Comparison of ENCODE assay signal across 14 cellular contexts in genomic region chr1:9726905-9727595, GRCh38.
A peak's percentile ranks its signal among the peaks of the same experiment; 100 is the strongest.
DNase-seq lines count a peak whose midpoint lies in the region; ATAC-seq, FAIRE-seq and TF ChIP-seq lines count a peak whose summit lies in the region.
"Had no signal": no experiment of that assay in that cellular context is flagged by ENCODE, and none has a peak within 500 bp of the region (broad histone marks: within the 10 kb centered on the region; RNA-seq: fewer than 3 reads in every experiment).

No MANE protein-coding gene starts in this region.

- H4K5ac ChIP-seq in H1 (ENCODE audit: insufficient read length, low read depth, low read length): no peak overlapping the region

- H4K91ac ChIP-seq in H1 (replicated peaks; ENCODE audit: insufficient read length, low read length): no peak overlapping the region

- H3K4me1 ChIP-seq in H1 (replicated peaks in 1 of 4; ENCODE audit: control insufficient read depth in 3 of 4, insufficient read depth in 4 of 4, low read length in 3 of 4) (peaks cover 0 to 3% (median 0%) of the 10 kb centered on the region in 4 experiments; a peak in 2 of 7 replicates), MM.1S (ENCODE audit: low read length) (no peaks in the 10 kb centered on the region)
- H3K4me1 ChIP-seq: left ventricle myocardium inferior had no signal

- TF ChIP-seq CTCF in RWPE1 (conservative IDR thresholded peaks at IDR 0.05; ENCODE audit: low read depth) (no peak), H1 (IDR thresholded peaks at IDR 0.05; ENCODE audit: control extremely low read depth in 1 of 3, insufficient read depth in 1 of 3, low read depth in 1 of 3, low read length in 3 of 3) (no peak), MM.1S (IDR thresholded peaks at IDR 0.05; ENCODE audit: low read length) (no peak)

- H3K27me3 ChIP-seq in H1 (replicated peaks in 1 of 4; ENCODE audit: control insufficient read depth in 3 of 4, extremely low read depth in 1 of 4, insufficient read depth in 3 of 4, low read length in 3 of 4): no peaks in the 10 kb centered on the region
- H3K27me3 ChIP-seq in MM.1S (replicated peaks; ENCODE audit: insufficient read depth, low read length): no peaks in the 10 kb centered on the region

- peaks cover 81% of the 10 kb centered on the region for H3K36me3 Mint-ChIP-seq in stimulated activated naive CD8-positive, alpha-beta T cell treated with anti-CD3 and anti-CD28 coated beads, Interleukin-15, Interleukin-2, amounts not matched to agents 100 ng/mL and 50 ng/mL, for 24 hours (ENCODE audit: low read depth)

- WGBS in H1 (ENCODE audit: extremely low coverage in 1 of 2, insufficient coverage in 1 of 2, insufficient read length in 1 of 2, insufficient replicate concordance in 2 of 2, low coverage in 1 of 2, low lambda C conversion rate in 2 of 2, missing lambda C conversion rate in 1 of 2), 2 experiments: 96% methylated on average over 23 of the region's 25 CpGs; no CpG with 5 or more reads in 1 of the 2 experiments

- peak overlapping the region; percentile 10 for H3K4me3 Mint-ChIP-seq in stimulated activated naive CD8-positive, alpha-beta T cell treated with anti-CD3 and anti-CD28 coated beads, Interleukin-15, Interleukin-2, amounts not matched to agents 100 ng/mL and 50 ng/mL, for 24 hours

- H3K27me3 Mint-ChIP-seq in stimulated activated naive CD8-positive, alpha-beta T cell treated with anti-CD3 and anti-CD28 coated beads, Interleukin-15, Interleukin-2, amounts not matched to agents 100 ng/mL and 50 ng/mL, for 24 hours: no peaks in the 10 kb centered on the region

- H2BK20ac ChIP-seq in H1 (ENCODE audit: low read length): no peak overlapping the region

- H3K79me2 ChIP-seq in H1 (ENCODE audit: control insufficient read depth in 1 of 2, insufficient read depth in 2 of 2, low read length in 2 of 2) (no peaks in the 10 kb centered on the region), MM.1S (ENCODE audit: low read length) (no peaks in the 10 kb centered on the region)

- no peak for ATAC-seq in stimulated activated naive CD8-positive, alpha-beta T cell treated with anti-CD3 and anti-CD28 coated beads, Interleukin-15, Interleukin-2, amounts not matched to agents 100 U/mL and 50 U/mL, for 24 hours
- ATAC-seq in GM21526 (IDR thresholded peaks at IDR 0.05; ENCODE audit: low FRiP score, unreplicated experiment): no peak
- ATAC-seq: Panc1 had no signal

- FAIRE-seq in H1 (lab: Jason Lieb, UNC): no peak
- FAIRE-seq: endometrium had no signal

- TF ChIP-seq POLR2A in H1 (IDR thresholded peaks at IDR 0.05; ENCODE audit: control extremely low read depth in 1 of 2, low read depth in 2 of 2, low read length in 2 of 2): no peak

- peaks cover 62% of the 10 kb centered on the region for H3K4me1 Mint-ChIP-seq in stimulated activated naive CD8-positive, alpha-beta T cell treated with anti-CD3 and anti-CD28 coated beads, Interleukin-15, Interleukin-2, amounts not matched to agents 100 ng/mL and 50 ng/mL, for 24 hours (ENCODE audit: low read depth)

- H2AFZ ChIP-seq in H1 (ENCODE audit: low read length) (no peak overlapping the region), MM.1S (ENCODE audit: low read length) (no peak overlapping the region)

- no peak overlapping the region for H3K4me3 ChIP-seq in H1 (ENCODE audit: extremely low read depth in 1 of 4, insufficient read depth in 2 of 4, low read depth in 3 of 4, low read length in 4 of 4)
- H3K4me3 ChIP-seq in MM.1S (ENCODE audit: low read length): no peak overlapping the region
- H3K4me3 ChIP-seq: left ventricle myocardium inferior had no signal

- TF ChIP-seq RAD21 in H1 (IDR thresholded peaks at IDR 0.05 in 1 of 2, conservative IDR thresholded peaks at IDR 0.05 in 1 of 2; ENCODE audit: low read depth in 2 of 2, low read length in 2 of 2): no peak

- no peak for TF ChIP-seq EP300 in H1 (IDR thresholded peaks at IDR 0.05; ENCODE audit: borderline replicate concordance in 1 of 2, low read depth in 2 of 2, low read length in 2 of 2)

- peak overlapping the region; percentile 80; the same call in 1 of the 2 replicates for H4K8ac ChIP-seq in H1 (ENCODE audit: extremely low read depth, insufficient read depth, low read length)

- no peaks in the 10 kb centered on the region for H3K23me2 ChIP-seq in H1 (ENCODE audit: low read depth, low read length)

- no peak overlapping the region for H2AK5ac ChIP-seq in H1 (ENCODE audit: low read depth, low read length)

- H3K56ac ChIP-seq in H1 (replicated peaks; ENCODE audit: insufficient read length, low read depth, low read length): no peak overlapping the region

- no peaks in the 10 kb centered on the region for H3K9me2 ChIP-seq in MM.1S (replicated peaks; ENCODE audit: insufficient read depth, low read length)

- no peak overlapping the region for H2BK12ac ChIP-seq in H1 (ENCODE audit: low read depth, low read length)

- no peaks in the 10 kb centered on the region for H3K79me1 ChIP-seq in H1 (ENCODE audit: low read depth, low read length)

- H3K4me2 ChIP-seq in H1 (ENCODE audit: insufficient read depth in 1 of 2, low read depth in 2 of 2, low read length in 2 of 2): no peak overlapping the region
- no peak overlapping the region for H3K4me2 ChIP-seq in MM.1S (ENCODE audit: low read depth, low read length)

- H3K9me3 ChIP-seq in H1 (ENCODE audit: insufficient read depth in 2 of 2, low read depth in 1 of 2, low read length in 1 of 2) (peaks cover 7 to 8% of the 10 kb centered on the region in 2 experiments; a peak in 3 of 4 replicates), MM.1S (replicated peaks; ENCODE audit: insufficient read depth, low read length) (no peaks in the 10 kb centered on the region)

- peak overlapping the region; percentile 46 for H3K27ac ChIP-seq in RWPE1
- H3K27ac ChIP-seq in H1 (ENCODE audit: low read depth, low read length): no peak overlapping the region
- no peak overlapping the region for H3K27ac ChIP-seq in MM.1S (ENCODE audit: low read length)
- H3K27ac ChIP-seq: left ventricle myocardium inferior had no signal

- H3K9ac ChIP-seq in H1 (replicated peaks in 1 of 4; ENCODE audit: extremely low read depth in 1 of 4, low read depth in 3 of 4, low read length in 3 of 4) (no peak overlapping the region), MM.1S (ENCODE audit: low read length) (no peak overlapping the region)

- H3K36me3 ChIP-seq in H1 (ENCODE audit: control insufficient read depth in 2 of 4, insufficient read depth in 4 of 4, low read length in 3 of 4) (peaks cover 10 to 50% (median 37%) of the 10 kb centered on the region in 4 experiments; a peak in 7 of 8 replicates), MM.1S (replicated peaks; ENCODE audit: insufficient read depth, low read length) (no peaks in the 10 kb centered on the region)

- H2BK5ac ChIP-seq in H1 (ENCODE audit: low read depth, low read length): no peak overlapping the region

- no peaks in the 10 kb centered on the region for H3K9me3 Mint-ChIP-seq in stimulated activated naive CD8-positive, alpha-beta T cell treated with anti-CD3 and anti-CD28 coated beads, Interleukin-15, Interleukin-2, amounts not matched to agents 100 ng/mL and 50 ng/mL, for 24 hours

- H3K27ac Mint-ChIP-seq in stimulated activated naive CD8-positive, alpha-beta T cell treated with anti-CD3 and anti-CD28 coated beads, Interleukin-15, Interleukin-2, amounts not matched to agents 100 ng/mL and 50 ng/mL, for 24 hours: peak overlapping the region; percentile 64

- POLR2A ChIA-PET in RWPE1 (lab: Yijun Ruan, JAX; ENCODE audit: low non-redundant PET) (interaction anchor here (0.5 kb wide), 1 partner anchor 19 kb away, joined by 4 read pairs; no protein-coding TSS in a partner anchor), H1 (lab: Charles Lee; ENCODE audit: partially characterized antibody) (interaction anchor here (0.9 to 1.1 kb wide), 4 partner anchors 10 to 98 kb away, joined by 3 to 4 read pairs (median 4); no protein-coding TSS in a partner anchor)

- CTCF ChIA-PET in RWPE1 (lab: Yijun Ruan, JAX) (interaction anchor here (0.7 to 1.8 kb wide), 2 partner anchors 11 to 100 kb away, joined by 5 to 6 read pairs; no protein-coding TSS in a partner anchor), H1 (lab: Charles Lee; ENCODE audit: partially characterized antibody) (interaction anchor here (0.6 to 9.2 kb wide), 13 partner anchors 9 to 143 kb away, joined by 3 to 91 read pairs (median 5); no protein-coding TSS in a partner anchor)

- DNase-seq in stimulated activated naive CD8-positive, alpha-beta T cell treated with anti-CD3 and anti-CD28 coated beads, Interleukin-15, Interleukin-2, amounts not matched to agents 100 U/mL and 50 U/mL, for 24 hours: no peak
- no peak for DNase-seq in RWPE1 (ENCODE audit: low spot score)
- DNase-seq in H1 (ENCODE audit: low read depth in 1 of 2, low spot score in 2 of 2): no peak
- no peak for DNase-seq in MM.1S
- no peak for DNase-seq in NCI-H345 treated with DMSO at 0.1 percent for 48 hours (lab: John Stamatoyannopoulos, UW; ENCODE audit: unreplicated experiment)
- DNase-seq: activated CD8-positive, alpha-beta memory T cell treated with anti-CD3 and anti-CD28 coated beads, Interleukin-2, amount 50 U/mL, for 4 hours; cerebellar nuclear complex; left ventricle myocardium inferior; NCI-H187 treated with DMSO at 0.1 percent for 48 hours; NCI-H524 treated with DMSO at 0.1 percent for 48 hours had no signal

- H2BK120ac ChIP-seq in H1 (replicated peaks; ENCODE audit: low read depth, low read length): no peak overlapping the region

- no peaks in the 10 kb centered on the region for H3F3A ChIP-seq in MM.1S (ENCODE audit: insufficient read depth, low read length)

- no peak overlapping the region for H3K18ac ChIP-seq in H1 (ENCODE audit: extremely low read depth, low read length)

- no peak overlapping the region for H3K4ac ChIP-seq in H1 (replicated peaks; ENCODE audit: insufficient read length, low read depth, low read length)

- no peak overlapping the region for H3K23ac ChIP-seq in H1 (ENCODE audit: insufficient read length)

- H3K14ac ChIP-seq in H1 (ENCODE audit: insufficient read length): no peak overlapping the region

- H4K20me1 ChIP-seq in H1 (replicated peaks in 1 of 2; ENCODE audit: control insufficient read depth in 1 of 2, insufficient read depth in 2 of 2, low read length in 2 of 2) (peaks cover 0 to 9% of the 10 kb centered on the region in 2 experiments), MM.1S (ENCODE audit: insufficient read depth, low read length) (no peaks in the 10 kb centered on the region)

- H2BK15ac ChIP-seq in H1 (ENCODE audit: low read length): no peak overlapping the region

TF ChIP-seq in H1, 55 proteins besides CTCF, POLR2A, EP300 and RAD21:
- TF ChIP-seq CBX5 (IDR thresholded peaks at IDR 0.05; ENCODE audit: low read depth, low read length) (no peak), TEAD4 (IDR thresholded peaks at IDR 0.05; ENCODE audit: low read depth, low read length) (no peak), CHD1 (IDR thresholded peaks at IDR 0.05; ENCODE audit: low read depth, low read length) (no peak), SIRT6 (IDR thresholded peaks at IDR 0.05; ENCODE audit: low read length) (no peak), HDAC2 (IDR thresholded peaks at IDR 0.05; ENCODE audit: borderline replicate concordance in 1 of 2, low read depth in 2 of 2, low read length in 2 of 2) (no peak), EZH2 (IDR thresholded peaks at IDR 0.05; ENCODE audit: low read depth, low read length, severe bottlenecking) (no peak), SRF (IDR thresholded peaks at IDR 0.05; ENCODE audit: low read depth, low read length) (no peak), MAFK (IDR thresholded peaks at IDR 0.05; ENCODE audit: low read depth, low read length) (no peak), TCF12 (IDR thresholded peaks at IDR 0.05; ENCODE audit: low read depth, low read length) (no peak)
TF ChIP-seq in H1: peak in this region for 0.
